In the genomic region with DNA sequence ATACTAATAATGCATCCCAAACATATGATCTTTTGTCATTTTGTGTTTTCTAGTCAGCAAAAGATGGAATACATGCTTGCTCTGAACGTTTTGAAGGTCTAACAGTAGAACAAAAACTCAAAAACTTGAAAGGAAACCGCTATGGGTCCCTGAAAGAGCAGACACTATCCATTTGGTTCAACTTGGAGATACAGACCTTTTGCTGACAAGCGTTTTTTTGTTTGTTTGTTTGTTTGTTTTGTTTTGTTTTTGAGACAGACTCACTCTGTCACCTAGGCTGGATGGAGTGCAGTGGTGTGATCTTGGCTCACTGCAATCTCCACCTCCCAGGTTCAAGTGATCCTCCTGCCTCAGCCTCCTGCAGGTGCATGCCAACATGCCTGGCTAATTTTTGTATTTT, we compare ENCODE assay signal across 2 cellular contexts.
TF ChIP-seq lines count a peak whose summit lies in the region.

No MANE protein-coding gene starts in this region.

TF ChIP-seq in HepG2, 621 proteins besides CTCF, POLR2A, EP300 and RAD21:
- TF ChIP-seq CCDC6 (CRISPR knock-in tag; IDR thresholded peaks at IDR 0.05) (no peak), ZNF335 (CRISPR knock-in tag; IDR thresholded peaks at IDR 0.05) (no peak), SAFB2 (CRISPR knock-in tag; IDR thresholded peaks at IDR 0.05; ENCODE audit: borderline replicate concordance, low read depth) (no peak), PHF8 (CRISPR knock-in tag; IDR thresholded peaks at IDR 0.05) (no peak), MAFF (IDR thresholded peaks at IDR 0.05; ENCODE audit: low read depth, low read length) (0 out of 2 replicates have a peak, but pooled peaks have one; percentile 37), MAFK (conservative IDR thresholded peaks at IDR 0.05 in 1 of 2, IDR thresholded peaks at IDR 0.05 in 1 of 2; ENCODE audit: low read length in 2 of 2) (peak; percentile 57 to 70), NR2F1 (CRISPR knock-in tag; IDR thresholded peaks at IDR 0.05) (no peak)
- TF ChIP-seq, protein P1, sequence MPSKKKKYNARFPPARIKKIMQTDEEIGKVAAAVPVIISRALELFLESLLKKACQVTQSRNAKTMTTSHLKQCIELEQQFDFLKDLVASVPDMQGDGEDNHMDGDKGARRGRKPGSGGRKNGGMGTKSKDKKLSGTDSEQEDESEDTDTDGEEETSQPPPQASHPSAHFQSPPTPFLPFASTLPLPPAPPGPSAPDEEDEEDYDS (CRISPR knock-in tag; IDR thresholded peaks at IDR 0.05) = no peak
- TF ChIP-seq, protein P2, sequence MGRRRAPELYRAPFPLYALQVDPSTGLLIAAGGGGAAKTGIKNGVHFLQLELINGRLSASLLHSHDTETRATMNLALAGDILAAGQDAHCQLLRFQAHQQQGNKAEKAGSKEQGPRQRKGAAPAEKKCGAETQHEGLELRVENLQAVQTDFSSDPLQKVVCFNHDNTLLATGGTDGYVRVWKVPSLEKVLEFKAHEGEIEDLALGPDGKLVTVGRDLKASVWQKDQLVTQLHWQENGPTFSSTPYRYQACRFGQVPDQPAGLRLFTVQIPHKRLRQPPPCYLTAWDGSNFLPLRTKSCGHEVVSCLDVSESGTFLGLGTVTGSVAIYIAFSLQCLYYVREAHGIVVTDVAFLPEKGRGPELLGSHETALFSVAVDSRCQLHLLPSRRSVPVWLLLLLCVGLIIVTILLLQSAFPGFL (CRISPR knock-in tag; IDR thresholded peaks at IDR 0.05) = no peak
TF ChIP-seq in HepG2: peak in this region for 2.

TF ChIP-seq in K562, 482 proteins besides CTCF, POLR2A, EP300 and RAD21:
- TF ChIP-seq IRF2 (CRISPR knock-in tag; IDR thresholded peaks at IDR 0.05) (no peak), IFI16 (CRISPR knock-in tag; IDR thresholded peaks at IDR 0.05) (no peak), ZNF316 (IDR thresholded peaks at IDR 0.05) (peak; percentile 40; the same call in 1 of the 2 replicates), C11orf30 (IDR thresholded peaks at IDR 0.05; ENCODE audit: low read depth) (peak; percentile 31; the same call in 1 of the 2 replicates), MCM7 (IDR thresholded peaks at IDR 0.05) (no peak), FOXA1 (IDR thresholded peaks at IDR 0.05; ENCODE audit: borderline replicate concordance) (no peak), ZNF165 (CRISPR knock-in tag; IDR thresholded peaks at IDR 0.05; ENCODE audit: borderline replicate concordance) (no peak), NR2F6 (CRISPR knock-in tag; IDR thresholded peaks at IDR 0.05) (no peak), HNRNPH1 (optimal IDR thresholded peaks at IDR 0.05; ENCODE audit: low read depth, low read length) (no peak)
- TF ChIP-seq, protein P3, sequence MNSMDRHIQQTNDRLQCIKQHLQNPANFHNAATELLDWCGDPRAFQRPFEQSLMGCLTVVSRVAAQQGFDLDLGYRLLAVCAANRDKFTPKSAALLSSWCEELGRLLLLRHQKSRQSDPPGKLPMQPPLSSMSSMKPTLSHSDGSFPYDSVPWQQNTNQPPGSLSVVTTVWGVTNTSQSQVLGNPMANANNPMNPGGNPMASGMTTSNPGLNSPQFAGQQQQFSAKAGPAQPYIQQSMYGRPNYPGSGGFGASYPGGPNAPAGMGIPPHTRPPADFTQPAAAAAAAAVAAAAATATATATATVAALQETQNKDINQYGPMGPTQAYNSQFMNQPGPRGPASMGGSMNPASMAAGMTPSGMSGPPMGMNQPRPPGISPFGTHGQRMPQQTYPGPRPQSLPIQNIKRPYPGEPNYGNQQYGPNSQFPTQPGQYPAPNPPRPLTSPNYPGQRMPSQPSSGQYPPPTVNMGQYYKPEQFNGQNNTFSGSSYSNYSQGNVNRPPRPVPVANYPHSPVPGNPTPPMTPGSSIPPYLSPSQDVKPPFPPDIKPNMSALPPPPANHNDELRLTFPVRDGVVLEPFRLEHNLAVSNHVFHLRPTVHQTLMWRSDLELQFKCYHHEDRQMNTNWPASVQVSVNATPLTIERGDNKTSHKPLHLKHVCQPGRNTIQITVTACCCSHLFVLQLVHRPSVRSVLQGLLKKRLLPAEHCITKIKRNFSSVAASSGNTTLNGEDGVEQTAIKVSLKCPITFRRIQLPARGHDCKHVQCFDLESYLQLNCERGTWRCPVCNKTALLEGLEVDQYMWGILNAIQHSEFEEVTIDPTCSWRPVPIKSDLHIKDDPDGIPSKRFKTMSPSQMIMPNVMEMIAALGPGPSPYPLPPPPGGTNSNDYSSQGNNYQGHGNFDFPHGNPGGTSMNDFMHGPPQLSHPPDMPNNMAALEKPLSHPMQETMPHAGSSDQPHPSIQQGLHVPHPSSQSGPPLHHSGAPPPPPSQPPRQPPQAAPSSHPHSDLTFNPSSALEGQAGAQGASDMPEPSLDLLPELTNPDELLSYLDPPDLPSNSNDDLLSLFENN (IDR thresholded peaks at IDR 0.05; ENCODE audit: low read depth in 2 of 2, low read length in 2 of 2) = no peak
- TF ChIP-seq, protein P4, sequence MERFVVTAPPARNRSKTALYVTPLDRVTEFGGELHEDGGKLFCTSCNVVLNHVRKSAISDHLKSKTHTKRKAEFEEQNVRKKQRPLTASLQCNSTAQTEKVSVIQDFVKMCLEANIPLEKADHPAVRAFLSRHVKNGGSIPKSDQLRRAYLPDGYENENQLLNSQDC (CRISPR knock-in tag; IDR thresholded peaks at IDR 0.05) = no peak
- TF ChIP-seq, protein P5, sequence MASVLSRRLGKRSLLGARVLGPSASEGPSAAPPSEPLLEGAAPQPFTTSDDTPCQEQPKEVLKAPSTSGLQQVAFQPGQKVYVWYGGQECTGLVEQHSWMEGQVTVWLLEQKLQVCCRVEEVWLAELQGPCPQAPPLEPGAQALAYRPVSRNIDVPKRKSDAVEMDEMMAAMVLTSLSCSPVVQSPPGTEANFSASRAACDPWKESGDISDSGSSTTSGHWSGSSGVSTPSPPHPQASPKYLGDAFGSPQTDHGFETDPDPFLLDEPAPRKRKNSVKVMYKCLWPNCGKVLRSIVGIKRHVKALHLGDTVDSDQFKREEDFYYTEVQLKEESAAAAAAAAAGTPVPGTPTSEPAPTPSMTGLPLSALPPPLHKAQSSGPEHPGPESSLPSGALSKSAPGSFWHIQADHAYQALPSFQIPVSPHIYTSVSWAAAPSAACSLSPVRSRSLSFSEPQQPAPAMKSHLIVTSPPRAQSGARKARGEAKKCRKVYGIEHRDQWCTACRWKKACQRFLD (CRISPR knock-in tag; IDR thresholded peaks at IDR 0.05) = no peak
- TF ChIP-seq, protein P6, sequence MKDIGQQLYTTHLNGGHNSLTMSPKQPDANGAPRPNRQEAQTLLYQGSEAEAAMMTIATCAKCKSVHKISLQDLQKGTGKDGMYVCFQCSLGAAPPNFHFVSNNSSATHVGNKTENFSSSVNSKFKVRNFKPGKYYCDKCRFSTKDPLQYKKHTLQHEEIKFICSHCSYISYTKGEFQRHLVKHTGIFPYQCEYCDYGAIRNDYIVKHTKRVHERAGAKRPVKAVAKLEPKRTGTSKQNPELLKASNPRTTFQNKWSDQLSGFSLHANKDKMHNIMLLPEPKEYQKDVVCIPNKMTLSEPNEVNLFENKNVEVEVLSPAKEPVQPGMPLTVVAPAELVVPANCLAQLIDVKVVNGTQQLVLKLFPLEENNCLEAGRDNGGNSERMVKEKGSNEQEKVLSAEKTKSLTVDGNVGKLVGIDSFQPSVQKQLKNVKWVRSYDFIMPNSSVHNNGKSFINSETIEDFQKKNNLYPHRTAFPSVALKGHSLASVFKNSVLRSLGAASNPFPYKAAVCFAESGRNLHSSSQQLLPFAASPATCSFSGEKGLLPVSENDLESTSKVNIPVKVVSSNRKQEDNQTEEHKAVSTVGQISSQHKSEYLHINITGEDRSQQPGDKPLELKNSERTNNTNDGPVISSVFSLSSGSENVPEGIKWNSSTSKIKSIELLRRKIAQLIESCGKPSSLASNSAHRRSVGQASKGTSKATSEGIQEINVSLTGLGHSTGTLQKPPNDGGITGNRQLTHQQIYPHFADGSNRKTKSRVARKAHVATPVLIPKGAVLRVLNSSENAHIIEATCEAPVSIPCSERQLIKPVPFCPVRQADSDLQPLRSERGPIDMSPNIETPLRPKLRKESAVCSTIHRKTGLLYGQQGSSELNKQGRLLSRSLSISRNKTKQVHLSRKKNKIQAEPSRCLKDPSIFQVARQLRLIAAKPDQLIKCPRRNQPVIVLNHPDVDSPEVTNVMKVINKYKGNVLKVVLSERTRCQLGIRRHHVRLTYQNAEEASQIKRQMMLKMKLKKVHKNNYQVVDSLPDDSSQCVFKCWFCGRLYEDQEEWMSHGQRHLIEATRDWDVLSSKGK (CRISPR knock-in tag; IDR thresholded peaks at IDR 0.05) = no peak
